In genomic region chr5:76669245-76669644, GRCh38 we compare ENCODE assay signal across 31 cellular contexts. TPM values are rescaled to one million over a fixed set of nuclear protein-coding genes. Genes with fewer than 3 reads are reported as not detected.
"Had no signal": no experiment of that assay in that cellular context is flagged by ENCODE, and none has a peak within 500 bp of the region (broad histone marks: within the 10 kb centered on the region; RNA-seq: fewer than 3 reads in every experiment).

No MANE protein-coding gene starts in this region.

- ATAC-seq: activated CD4-positive, alpha-beta T cell treated with anti-CD3 and anti-CD28 coated beads for 36 hours; activated CD8-positive, alpha-beta memory T cell treated with anti-CD3 and anti-CD28 coated beads, Interleukin-2, amount 10 ng/mL, durations not matched to agents 7 days and 5 days; activated CD8-positive, alpha-beta T cell treated with anti-CD3 and anti-CD28 coated beads, Interleukin-2, amount 10 ng/mL, durations not matched to agents 7 days and 5 days; activated naive CD4-positive, alpha-beta T cell treated with anti-CD3 and anti-CD28 coated beads, Interleukin-2, amount 50 U/mL, for 72 hours; body of pancreas; heart right ventricle; left cardiac atrium; left ventricle myocardium superior; pancreas had no signal

- H3K27ac ChIP-seq: adrenal gland, body of pancreas, cardiac muscle cell, esophagus muscularis mucosa, heart right ventricle, pancreas, prostate gland, tibial nerve had no signal

- H3K4me1 ChIP-seq: body of pancreas, esophagus muscularis mucosa, heart right ventricle, pancreas, prostate gland, tibial nerve had no signal

- H3K36me3 ChIP-seq: adrenal gland, cardiac muscle cell, esophagus muscularis mucosa, prostate gland had no signal

- H3K4me3 Mint-ChIP-seq: activated CD4-positive, alpha-beta T cell treated with anti-CD3 and anti-CD28 coated beads for 36 hours; activated CD8-positive, alpha-beta memory T cell treated with anti-CD3 and anti-CD28 coated beads, Interleukin-2, amount 10 ng/mL, durations not matched to agents 7 days and 5 days; activated CD8-positive, alpha-beta T cell treated with anti-CD3 and anti-CD28 coated beads, Interleukin-2, amount 10 ng/mL, durations not matched to agents 7 days and 5 days; dendritic cell treated with granulocyte-macrophage colony-stimulating factor and Interleukin-4, amounts not matched to agents 40 ng/mL and 50 ng/mL, for 4 days; endodermal cell; mesothelial cell of epicardium; naive B cell; neural crest cell had no signal

- H3K9me3 Mint-ChIP-seq: activated naive CD4-positive, alpha-beta T cell treated with anti-CD3 and anti-CD28 coated beads, Interleukin-2, amount 50 U/mL, for 72 hours; activated T-helper 2 cell treated with anti-CD3 and anti-CD28 coated beads, Interferon-gamma antibody, Interleukin-2, Interleukin-4, amounts not matched to agents 10 μg/mL and 5 μg/mL and 100 μg/mL, durations not matched to agents 14 hours and 24 hours and 36 hours; dendritic cell treated with granulocyte-macrophage colony-stimulating factor and Interleukin-4, amounts not matched to agents 40 ng/mL and 50 ng/mL, for 4 days; endodermal cell; mesothelial cell of epicardium; naive B cell; neural crest cell had no signal

- H3K4me3 ChIP-seq: adrenal gland, body of pancreas, cardiac muscle cell, esophagus muscularis mucosa, heart right ventricle, pancreas, prostate gland, tibial nerve had no signal

- H3K27me3 Mint-ChIP-seq: activated CD4-positive, alpha-beta T cell treated with anti-CD3 and anti-CD28 coated beads for 36 hours; activated CD8-positive, alpha-beta memory T cell treated with anti-CD3 and anti-CD28 coated beads, Interleukin-2, amount 10 ng/mL, durations not matched to agents 7 days and 5 days; dendritic cell treated with granulocyte-macrophage colony-stimulating factor and Interleukin-4, amounts not matched to agents 40 ng/mL and 50 ng/mL, for 4 days; naive B cell had no signal

- H3K27ac Mint-ChIP-seq: activated CD4-positive, alpha-beta T cell treated with anti-CD3 and anti-CD28 coated beads for 36 hours; activated CD8-positive, alpha-beta memory T cell treated with anti-CD3 and anti-CD28 coated beads, Interleukin-2, amount 10 ng/mL, durations not matched to agents 7 days and 5 days; activated CD8-positive, alpha-beta T cell treated with anti-CD3 and anti-CD28 coated beads, Interleukin-2, amount 10 ng/mL, durations not matched to agents 7 days and 5 days; activated T-helper 2 cell treated with anti-CD3 and anti-CD28 coated beads, Interferon-gamma antibody, Interleukin-2, Interleukin-4, amounts not matched to agents 10 μg/mL and 5 μg/mL and 100 μg/mL, durations not matched to agents 14 hours and 24 hours and 36 hours; dendritic cell treated with granulocyte-macrophage colony-stimulating factor and Interleukin-4, amounts not matched to agents 40 ng/mL and 50 ng/mL, for 4 days; endodermal cell; mesothelial cell of epicardium; naive B cell had no signal

- H3K9me3 ChIP-seq: adrenal gland, body of pancreas, esophagus muscularis mucosa, heart right ventricle, pancreas, prostate gland, tibial nerve had no signal

- H3K27me3 ChIP-seq: adrenal gland, body of pancreas, cardiac muscle cell, esophagus muscularis mucosa, heart right ventricle, pancreas, tibial nerve had no signal

- DNase-seq: activated CD4-positive, alpha-beta T cell treated with anti-CD3 and anti-CD28 coated beads for 36 hours; activated CD4-positive, CD25-positive, alpha-beta regulatory T cell; activated CD8-positive, alpha-beta memory T cell treated with anti-CD3 and anti-CD28 coated beads, Interleukin-2, amount 10 ng/mL, durations not matched to agents 7 days and 5 days; activated CD8-positive, alpha-beta T cell treated with anti-CD3 and anti-CD28 coated beads, Interleukin-2, amount 10 ng/mL, durations not matched to agents 7 days and 5 days; activated naive CD4-positive, alpha-beta T cell; activated T-cell treated with anti-CD3 and anti-CD28 coated beads, Interleukin-2, amount 50 U/mL, for 48 hours; adrenal gland; aorta; body of pancreas; endodermal cell; foreskin melanocyte; heart right ventricle; left cardiac atrium; left ventricle myocardium superior; naive B cell; nucleus accumbens; pancreas; stimulated activated CD4-positive, alpha-beta T cell treated with anti-CD3 and anti-CD28 coated beads, Interleukin-15, amount 100 ng/mL, for 24 hours; stimulated activated CD4-positive, alpha-beta T cell treated with anti-CD3 and anti-CD28 coated beads, Interleukin-2, amount 100 ng/mL, for 24 hours; stimulated activated naive CD4-positive, alpha-beta T cell; T-helper 1 cell had no signal

- H3K4me1 Mint-ChIP-seq: activated CD4-positive, alpha-beta T cell treated with anti-CD3 and anti-CD28 coated beads for 36 hours; activated CD8-positive, alpha-beta memory T cell treated with anti-CD3 and anti-CD28 coated beads, Interleukin-2, amount 10 ng/mL, durations not matched to agents 7 days and 5 days; naive B cell; neural crest cell had no signal

RNA-seq across cellular contexts. Expression of gene F2RL2, which starts 46.0 kb away (rescaled TPM):
- total RNA-seq: activated CD4-positive, alpha-beta T cell treated with anti-CD3 and anti-CD28 coated beads for 36 hours; activated CD8-positive, alpha-beta T cell treated with anti-CD3 and anti-CD28 coated beads, Interleukin-2, amount 10 ng/mL, durations not matched to agents 7 days and 5 days; activated naive CD4-positive, alpha-beta T cell treated with anti-CD3 and anti-CD28 coated beads, Interleukin-2, amount 50 U/mL, for 72 hours; neural crest cell; prostate gland; ureter had no signal
